In genomic region chr12:54324617-54325441, GRCh38 we compare ENCODE assay signal across 8 cellular contexts. TPM values are rescaled to one million over a fixed set of nuclear protein-coding genes. Genes with fewer than 3 reads are reported as not detected.
DNase-seq lines count a peak whose midpoint lies in the region; ATAC-seq and TF ChIP-seq lines count a peak whose summit lies in the region.

Gene COPZ1, plus strand, starts transcription at chr12:54325131. Its CDS starts 33 bp downstream, at chr12:54325164.

- peak in 2 of 3 donors; percentile 5 to 16 for TF ChIP-seq POLR2A in spleen (IDR thresholded peaks at IDR 0.05)

- H3K4me3 ChIP-seq in AG10803 (ENCODE audit: low read length) (peak within 1 kb of the TSS; percentile 97), spleen (peak within 1 kb of the TSS; percentile 61 to 87 (median 74))

- H3K4me1 ChIP-seq in spleen, result peaks cover 22 to 64% (median 45%) of the 10 kb centered on the region in 6 donors

- TF ChIP-seq CTCF in AG10803 (conservative IDR thresholded peaks at IDR 0.05; ENCODE audit: low read length) (peak; percentile 77), activated B cell treated with CpG ODN at 0.5 μM for 24 hours (IDR thresholded peaks at IDR 0.05) (no peak), spleen (IDR thresholded peaks at IDR 0.05 in 8 of 11, conservative IDR thresholded peaks at IDR 0.05 in 3 of 11) (peak; percentile 60 to 88 (median 76))

- H3K27ac ChIP-seq in caudate nucleus (ENCODE audit: low read depth, low read length) (peak within 1 kb of the TSS; percentile 96), spleen (peak within 1 kb of the TSS; percentile 82 to 92 (median 86))

- POLR2A ChIA-PET in activated B cell treated with CpG ODN at 0.5 μM for 24 hours (lab: Charles Lee), result interaction anchor here (0.6 to 3.4 kb wide), 21 partner anchors 11 to 1657 kb away, joined by 3 to 50 read pairs (median 6); partner anchors contain the start of genes CBX5 and HNRNPA1

- CTCF ChIA-PET in activated B cell treated with CpG ODN at 0.5 μM for 24 hours (lab: Charles Lee), result interaction anchor here (0.6 to 2.4 kb wide), 23 partner anchors 10 to 115 kb away, joined by 3 to 24 read pairs (median 4); partner anchors contain the start of genes CBX5 and HNRNPA1

- H3K4me3 Mint-ChIP-seq in activated B cell treated with CpG ODN at 0.5 μM for 24 hours, result peak within 1 kb of the TSS; percentile 97

- H3K9me3 Mint-ChIP-seq in activated B cell treated with CpG ODN at 0.5 μM for 24 hours, result no peaks in the 10 kb centered on the region

- H3K36me3 Mint-ChIP-seq in activated B cell treated with CpG ODN at 0.5 μM for 24 hours (ENCODE audit: low read depth), result peaks cover 17% of the 10 kb centered on the region

- peaks cover 31% of the 10 kb centered on the region for H3K4me1 Mint-ChIP-seq in activated B cell treated with CpG ODN at 0.5 μM for 24 hours

- peaks cover 0 to 13% (median 6%) of the 10 kb centered on the region in 6 donors for H3K36me3 ChIP-seq in spleen

- H3K27me3 Mint-ChIP-seq in activated B cell treated with CpG ODN at 0.5 μM for 24 hours, result no peaks in the 10 kb centered on the region

- H3K27ac Mint-ChIP-seq in activated B cell treated with CpG ODN at 0.5 μM for 24 hours, result peak within 1 kb of the TSS; percentile 97

- intact Hi-C loops in activated B cell treated with CpG ODN at 0.5 μM for 24 hours (cut with micrococcal nuclease), result loop anchor here (1.0 to 2.0 kb wide), 9 partner anchors 11 to 111 kb away; partner anchors contain the start of genes CBX5 and HNRNPA1
- intact Hi-C loops in spleen (cut with DNase I; ENCODE audit: low total_unique reads), result no loop called here

- 0 to 1% (median 1%) methylated on average over 33 to 34 of the region's 34 CpGs for whole genome bisulfite sequencing in spleen, 5 donors

- H3K27me3 ChIP-seq in spleen (replicated peaks in 1 of 7), result no peaks in the 10 kb centered on the region

- DNase-seq in AG10803 (ENCODE audit: low read depth) (peak; percentile 100), NCI-H345 (lab: John Stamatoyannopoulos, UW) (peak; percentile 99), activated B cell treated with CpG ODN at 0.5 μM for 24 hours (peak; percentile 77), caudate nucleus (lab: John Stamatoyannopoulos, UW) (peak; percentile 65 to 99 (median 95)), inferior parietal cortex (ENCODE audit: extremely low spot score) (peak; percentile 100), spleen (peak; percentile 96)

- ATAC-seq in GM19023 (IDR thresholded peaks at IDR 0.05; ENCODE audit: unreplicated experiment) (peak; percentile 98), HG03280 (IDR thresholded peaks at IDR 0.05; ENCODE audit: unreplicated experiment) (peak; percentile 98), activated B cell treated with CpG ODN at 0.5 μM for 24 hours (ENCODE audit: low read depth) (peak; percentile 95)

- H3K9me3 ChIP-seq in spleen, result no peaks in the 10 kb centered on the region

RNA-seq across cellular contexts. Expression of gene COPZ1, which starts in this region (rescaled TPM):
- total RNA-seq in activated B cell treated with CpG ODN at 0.5 μM for 24 hours, result 120 and 124 TPM in 2 replicates
- total RNA-seq in spleen, result 10 to 100 TPM; 59.3 to 99.1 (median 92.8) TPM
- polyA plus RNA-seq in spleen, result 10 to 100 TPM; 55.4 to 80.2 (median 76.4) TPM

Comparison
In these comparisons a context has a peak if more than half of its experiments do, and no peak if none do; other contexts are left out.
1. Peak in every context shown above with its lines: DNase-seq, ATAC-seq, H3K4me3 ChIP-seq and H3K27ac ChIP-seq.